Comparison of ENCODE assay signal across 14 cellular contexts in the genomic region with DNA sequence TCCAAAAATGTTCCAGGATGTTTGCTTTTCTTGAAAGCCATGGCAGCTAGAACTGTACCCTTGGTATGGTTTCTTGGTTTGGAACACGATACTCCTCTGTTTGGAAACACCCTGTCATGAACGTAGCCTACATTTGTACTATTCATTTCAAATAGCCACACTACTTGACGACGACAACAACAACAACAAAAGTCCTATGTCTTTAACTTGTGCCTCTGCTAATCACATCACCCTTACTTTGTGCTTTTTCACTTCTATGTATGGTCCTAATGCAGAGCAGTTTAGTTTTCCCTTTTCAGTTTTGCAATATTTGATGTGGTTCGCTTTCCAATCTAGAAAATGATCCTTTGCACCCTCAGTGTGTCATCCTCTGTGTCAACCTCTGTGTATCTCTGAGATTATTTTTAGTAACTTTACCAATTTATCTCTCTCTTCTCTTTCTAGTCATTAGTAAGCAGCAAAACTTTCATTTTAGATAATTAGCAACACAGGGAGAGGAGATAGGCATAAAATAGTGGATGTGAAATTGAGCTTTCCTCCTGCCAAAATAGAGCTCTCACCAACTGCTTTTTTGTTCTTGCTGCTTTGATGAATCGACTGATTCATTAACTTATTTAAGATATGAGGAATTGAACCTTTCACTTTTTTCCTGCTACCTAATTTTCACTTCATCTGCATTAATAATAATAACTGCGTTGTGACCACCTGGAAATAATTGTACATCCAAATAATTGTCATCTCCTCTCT. TPM values are rescaled to one million over a fixed set of nuclear protein-coding genes. Genes with fewer than 3 reads are reported as not detected.
A peak's percentile ranks its signal among the peaks of the same experiment; 100 is the strongest.
DNase-seq lines count a peak whose midpoint lies in the region; ATAC-seq and TF ChIP-seq lines count a peak whose summit lies in the region.
"Had no signal": no experiment of that assay in that cellular context is flagged by ENCODE, and none has a peak within 500 bp of the region (broad histone marks: within the 10 kb centered on the region; RNA-seq: fewer than 3 reads in every experiment).

No MANE protein-coding gene starts in this region.

- peaks cover 10% of the 10 kb centered on the region; the same call in 1 of the 2 replicates for H3K9me3 ChIP-seq in SK-N-MC (ENCODE audit: low read depth, low read length)

- H3K36me3 Mint-ChIP-seq in chondrocyte (ENCODE audit: low read depth): peaks cover 5% of the 10 kb centered on the region

- DNase-seq in GM13976 (ENCODE audit: low spot score): peak; percentile 41
- DNase-seq in SK-N-MC (ENCODE audit: low read depth, low spot score): no peak
- DNase-seq in NCI-H526 treated with DMSO at 0.1 percent for 48 hours (lab: John Stamatoyannopoulos, UW): no peak
- DNase-seq in chondrocyte (ENCODE audit: low spot score): no peak
- DNase-seq in DMS79 (lab: John Stamatoyannopoulos, UW): no peak
- no peak for DNase-seq in SIG-M5 treated with dmso at 0.1 percent for 504 hours (lab: John Stamatoyannopoulos, UW; ENCODE audit: unreplicated experiment)
- DNase-seq: activated effector memory CD4-positive, alpha-beta T cell treated with Interleukin-2 at 50 U/mL for 16 hours; dermis blood vessel endothelial cell; heart left ventricle; T1000 had no signal

- peak overlapping the region; percentile 67 for H3K4me3 ChIP-seq in SK-N-MC
- H3K4me3 ChIP-seq: heart left ventricle, right atrium auricular region had no signal

- H3K36me3 ChIP-seq in SK-N-MC (ENCODE audit: insufficient read depth, low read length): peaks cover 10% of the 10 kb centered on the region; the same call in 1 of the 2 replicates
- H3K36me3 ChIP-seq: heart left ventricle, right atrium auricular region had no signal

- no peak for TF ChIP-seq CTCF in GM13976 (IDR thresholded peaks at IDR 0.05; ENCODE audit: borderline replicate concordance, control extremely low read depth, extremely low read depth, insufficient read depth, missing control alignments)
- no peak for TF ChIP-seq CTCF in chondrocyte (IDR thresholded peaks at IDR 0.05)

- peaks cover 5% of the 10 kb centered on the region for H3K9me3 Mint-ChIP-seq in chondrocyte (ENCODE audit: low read depth)

- peaks cover 2% of the 10 kb centered on the region for H3K27me3 Mint-ChIP-seq in chondrocyte (ENCODE audit: low read depth)

- in situ Hi-C loops in GM13976 (cut with MboI; ENCODE audit: low sequenced_read_pairs, unreplicated experiment): no loop called here

- H3K27ac ChIP-seq in SK-N-MC: peak overlapping the region; percentile 97
- H3K27ac ChIP-seq: right atrium auricular region had no signal

- ATAC-seq in GM19397 (IDR thresholded peaks at IDR 0.05; ENCODE audit: unreplicated experiment): peak; percentile 55
- ATAC-seq in HG02938 (IDR thresholded peaks at IDR 0.05; ENCODE audit: unreplicated experiment): peak; percentile 65
- ATAC-seq: heart left ventricle had no signal

- H3K4me1 Mint-ChIP-seq in chondrocyte (ENCODE audit: low read depth): peaks cover 16% of the 10 kb centered on the region

- no peak overlapping the region for H3K4me3 Mint-ChIP-seq in chondrocyte (ENCODE audit: unreplicated experiment)
- H3K4me3 Mint-ChIP-seq: mesothelial cell of epicardium had no signal

- H3K9ac ChIP-seq in SK-N-MC (ENCODE audit: insufficient read length): peak overlapping the region; percentile 74

- H3K27ac Mint-ChIP-seq in chondrocyte (ENCODE audit: unreplicated experiment): no peak overlapping the region
- H3K27ac Mint-ChIP-seq: mesothelial cell of epicardium had no signal

RNA-seq across cellular contexts. Expression of a gene that starts 44.1 kb away (rescaled TPM):
- 0.46 TPM in 1 of 3 replicates, not detected in the others for total RNA-seq in chondrocyte
- total RNA-seq: dermis blood vessel endothelial cell had no signal
